In genomic region chr13:114134111-114134943, GRCh38 we compare ENCODE assay signal across 9 cellular contexts. TPM values are rescaled to one million over a fixed set of nuclear protein-coding genes. Genes with fewer than 3 reads are reported as not detected.
DNase-seq lines count a peak whose midpoint lies in the region; ATAC-seq and TF ChIP-seq lines count a peak whose summit lies in the region.
"Had no signal": no experiment of that assay in that cellular context is flagged by ENCODE, and none has a peak within 500 bp of the region (broad histone marks: within the 10 kb centered on the region; RNA-seq: fewer than 3 reads in every experiment).

No MANE protein-coding gene starts in this region.

- no peaks in the 10 kb centered on the region for H3K9me3 Mint-ChIP-seq in endothelial cell (ENCODE audit: unreplicated experiment)
- H3K9me3 Mint-ChIP-seq in stimulated activated memory B cell treated with anti-CD40 and anti-IgM and Interleukin-4, amounts not matched to agents 10 μg/mL and 1 μg/mL and 100 μg/mL, for 72 hours: no peaks in the 10 kb centered on the region

- H3K36me3 Mint-ChIP-seq in endothelial cell (ENCODE audit: low read depth, unreplicated experiment): peaks cover 21% of the 10 kb centered on the region
- H3K36me3 Mint-ChIP-seq in stimulated activated memory B cell treated with anti-CD40 and anti-IgM and Interleukin-4, amounts not matched to agents 10 μg/mL and 1 μg/mL and 100 μg/mL, for 72 hours: no peaks in the 10 kb centered on the region

- peaks cover 32% of the 10 kb centered on the region for H3K4me1 Mint-ChIP-seq in endothelial cell (ENCODE audit: unreplicated experiment)
- peaks cover 42% of the 10 kb centered on the region for H3K4me1 Mint-ChIP-seq in stimulated activated memory B cell treated with anti-CD40 and anti-IgM and Interleukin-4, amounts not matched to agents 10 μg/mL and 1 μg/mL and 100 μg/mL, for 72 hours

- H3K27me3 ChIP-seq in NT2/D1 (ENCODE audit: insufficient read depth, insufficient read length): peaks cover 25% of the 10 kb centered on the region
- no peaks in the 10 kb centered on the region for H3K27me3 ChIP-seq in HAP-1 (ENCODE audit: low read depth)

- no peaks in the 10 kb centered on the region for H3K9me3 ChIP-seq in NT2/D1 (ENCODE audit: insufficient read depth, low read length)
- H3K9me3 ChIP-seq in HAP-1: no peaks in the 10 kb centered on the region

- peak overlapping the region; percentile 1 for H3K27ac Mint-ChIP-seq in endothelial cell (ENCODE audit: unreplicated experiment)
- peak overlapping the region; percentile 1 for H3K27ac Mint-ChIP-seq in stimulated activated memory B cell treated with anti-CD40 and anti-IgM and Interleukin-4, amounts not matched to agents 10 μg/mL and 1 μg/mL and 100 μg/mL, for 72 hours

- peak overlapping the region; percentile 56 for H3K4me3 Mint-ChIP-seq in endothelial cell (ENCODE audit: unreplicated experiment)
- H3K4me3 Mint-ChIP-seq in stimulated activated memory B cell treated with anti-CD40 and anti-IgM and Interleukin-4, amounts not matched to agents 10 μg/mL and 1 μg/mL and 100 μg/mL, for 72 hours: peak overlapping the region; percentile 60

- TF ChIP-seq CTCF in endothelial cell (IDR thresholded peaks at IDR 0.05; ENCODE audit: unreplicated experiment): no peak

- peak overlapping the region; percentile 32 for H3K9ac ChIP-seq in NT2/D1 (ENCODE audit: insufficient read length, low read depth)

- peak; percentile 23 for DNase-seq in activated CD4-positive, alpha-beta T cell treated with anti-CD3 and anti-CD28 coated beads for 48 hours
- no peak for DNase-seq in activated CD4-positive, alpha-beta T cell treated with anti-CD3 and anti-CD28 coated beads, Interleukin-2, amount 50 U/mL, for 48 hours
- no peak for DNase-seq in NT2/D1 (ENCODE audit: low read depth, low spot score)
- DNase-seq in endothelial cell (ENCODE audit: low spot score): no peak
- no peak for DNase-seq in HAP-1 (ENCODE audit: low spot score in 2 of 2)

- no peak overlapping the region for H3K4me3 ChIP-seq in NT2/D1 (ENCODE audit: insufficient read length, low read depth)
- no peak overlapping the region for H3K4me3 ChIP-seq in HAP-1

- H3K27me3 Mint-ChIP-seq in endothelial cell (ENCODE audit: unreplicated experiment): peaks cover 15% of the 10 kb centered on the region
- H3K27me3 Mint-ChIP-seq in stimulated activated memory B cell treated with anti-CD40 and anti-IgM and Interleukin-4, amounts not matched to agents 10 μg/mL and 1 μg/mL and 100 μg/mL, for 72 hours: no peaks in the 10 kb centered on the region

- H3K36me3 ChIP-seq in NT2/D1 (ENCODE audit: insufficient read depth, insufficient read length, low read length): no peaks in the 10 kb centered on the region
- H3K36me3 ChIP-seq in HAP-1 (replicated peaks): no peaks in the 10 kb centered on the region

- H3K4me1 ChIP-seq in NT2/D1 (ENCODE audit: insufficient read depth, insufficient read length): peaks cover 10% of the 10 kb centered on the region
- peaks cover 3% of the 10 kb centered on the region; the same call in 1 of the 2 replicates for H3K4me1 ChIP-seq in HAP-1

- in situ Hi-C loops in HAP-1 (cut with MboI; ENCODE audit: low sequenced_read_pairs): no loop called here

- ATAC-seq in stimulated activated memory B cell treated with anti-CD40 and anti-IgM and Interleukin-4, amounts not matched to agents 10 μg/mL and 1 μg/mL and 100 μg/mL, for 72 hours: peak; percentile 71
- ATAC-seq in GM21529 (IDR thresholded peaks at IDR 0.05; ENCODE audit: unreplicated experiment) (no peak), HG03442 (IDR thresholded peaks at IDR 0.05; ENCODE audit: unreplicated experiment) (no peak)

RNA-seq across cellular contexts. Expression of gene RASA3, which starts 1.9 kb away (rescaled TPM):
- total RNA-seq in endothelial cell (ENCODE audit: unreplicated experiment): 34.0 TPM

RNA-seq across cellular contexts. Expression of gene CFAP97D2, which starts 44.7 kb away (rescaled TPM):
- total RNA-seq in endothelial cell (ENCODE audit: unreplicated experiment): not detected
- total RNA-seq: LHCN-M2 had no signal
